20 cellular contexts compared by ENCODE assay signal in the genomic region with DNA sequence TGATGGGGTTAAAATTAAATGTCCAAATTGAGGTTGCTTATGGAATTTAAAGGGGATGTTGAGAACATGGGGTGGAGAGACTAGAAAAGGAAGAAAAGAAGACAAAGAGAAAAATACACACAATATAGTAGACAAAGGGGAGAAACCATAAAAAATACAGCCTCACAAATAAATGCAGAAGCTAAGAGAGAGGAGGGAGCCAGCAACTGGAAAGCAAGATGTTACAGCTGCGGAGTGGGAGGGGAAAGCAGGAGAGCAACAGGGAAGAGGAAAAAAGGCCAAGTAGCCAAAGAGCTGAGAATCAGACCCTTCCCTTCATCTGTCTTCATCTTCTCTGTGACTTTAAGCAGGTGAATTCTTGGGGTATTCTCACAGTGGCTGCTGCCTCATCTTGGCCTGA. TPM values are rescaled to one million over a fixed set of nuclear protein-coding genes. Genes with fewer than 3 reads are reported as not detected.
DNase-seq lines count a peak whose midpoint lies in the region; ATAC-seq and TF ChIP-seq lines count a peak whose summit lies in the region.
"Had no signal": no experiment of that assay in that cellular context is flagged by ENCODE, and none has a peak within 500 bp of the region (broad histone marks: within the 10 kb centered on the region; RNA-seq: fewer than 3 reads in every experiment).

No MANE protein-coding gene starts in this region.

- no peak overlapping the region for H3K4me2 ChIP-seq in neuronal stem cell (ENCODE audit: insufficient read depth, low read length, poor library complexity, severe bottlenecking)

- H3K4me1 ChIP-seq in neuronal stem cell (ENCODE audit: control insufficient read depth in 2 of 2, insufficient read depth in 1 of 2, low read depth in 1 of 2, low read length in 2 of 2), result peaks cover 7 to 10% of the 10 kb centered on the region in 2 donors
- H3K4me1 ChIP-seq: Caco-2 had no signal

- no peak overlapping the region for H3K14ac ChIP-seq in neuronal stem cell (ENCODE audit: low read length)

- peak overlapping the region; percentile 23 for H3K27ac ChIP-seq in neuronal stem cell (replicated peaks; ENCODE audit: low read length)
- H3K27ac ChIP-seq: 22Rv1, upper lobe of right lung had no signal

- WGBS in neuronal stem cell (ENCODE audit: extremely low coverage in 2 of 2, insufficient read length in 2 of 2, insufficient replicate concordance in 1 of 2), 2 donors, result no CpG with 5 or more reads among the region's 1 CpG

- H4K8ac ChIP-seq in neuronal stem cell (ENCODE audit: low read depth, low read length), result no peak overlapping the region

- H3K27ac Mint-ChIP-seq in HFFc6 (peak overlapping the region; percentile 92), natural killer cell (no peak overlapping the region)
- H3K27ac Mint-ChIP-seq: B cell had no signal

- H2AK5ac ChIP-seq in neuronal stem cell (ENCODE audit: low read depth, low read length), result no peak overlapping the region

- DNase-seq in DMS 273 (lab: John Stamatoyannopoulos, UW; ENCODE audit: unreplicated experiment) (peak; percentile 17), DMS 273 treated with DMSO at 0.1 percent for 48 hours (lab: John Stamatoyannopoulos, UW) (no peak), HFFc6 (no peak), cerebellar cortex (ENCODE audit: low spot score) (peak; percentile 39), neuronal stem cell (ENCODE audit: low spot score) (no peak), natural killer cell (no peak)
- DNase-seq: activated CD4-positive, alpha-beta T cell treated with anti-CD3 and anti-CD28 coated beads for 4 hours; Caco-2; left lung; NCI-H2081 treated with DMSO at 0.1 percent for 48 hours; NCI-H510A; occipital lobe; stimulated activated CD4-positive, alpha-beta T cell treated with anti-CD3 and anti-CD28 coated beads, Interleukin-4, amount 100 ng/mL, for 4 hours; upper lobe of right lung had no signal

- H2AFZ ChIP-seq in neuronal stem cell (ENCODE audit: low read length), result no peak overlapping the region

- no peaks in the 10 kb centered on the region for H3K27me3 ChIP-seq in neuronal stem cell (ENCODE audit: control insufficient read depth in 3 of 3, insufficient read depth in 3 of 3, low read depth in 1 of 3, low read length in 3 of 3)
- H3K27me3 ChIP-seq: upper lobe of right lung had no signal

- H3K4me1 Mint-ChIP-seq in HFFc6 (ENCODE audit: low read depth), result peaks cover 39% of the 10 kb centered on the region
- H3K4me1 Mint-ChIP-seq in natural killer cell, result no peaks in the 10 kb centered on the region

- ATAC-seq in GM18520 (IDR thresholded peaks at IDR 0.05; ENCODE audit: unreplicated experiment), result no peak
- ATAC-seq in HG02759 (IDR thresholded peaks at IDR 0.05; ENCODE audit: unreplicated experiment), result no peak
- no peak for ATAC-seq in natural killer cell
- ATAC-seq: left lung had no signal

- no peaks in the 10 kb centered on the region for H3K79me1 ChIP-seq in neuronal stem cell (ENCODE audit: low read depth, low read length)

- H3K4me3 Mint-ChIP-seq in HFFc6, result no peak overlapping the region
- no peak overlapping the region for H3K4me3 Mint-ChIP-seq in natural killer cell
- H3K4me3 Mint-ChIP-seq: B cell, IgD-negative memory B cell had no signal

- H2BK5ac ChIP-seq in neuronal stem cell (ENCODE audit: low read length), result no peak overlapping the region

- H3K9me3 ChIP-seq in neuronal stem cell (replicated peaks in 1 of 2; ENCODE audit: control insufficient read depth in 2 of 2, insufficient read depth in 1 of 2, low read depth in 1 of 2, low read length in 2 of 2), result no peaks in the 10 kb centered on the region
- H3K9me3 ChIP-seq: Caco-2, left lung, upper lobe of right lung had no signal

- H2BK12ac ChIP-seq in neuronal stem cell (ENCODE audit: low read length), result no peak overlapping the region

- peaks cover 2 to 13% of the 10 kb centered on the region in 2 donors for H3K36me3 ChIP-seq in neuronal stem cell (replicated peaks in 1 of 2; ENCODE audit: control insufficient read depth in 2 of 2, insufficient read depth in 2 of 2, low read length in 2 of 2)
- H3K36me3 ChIP-seq: left lung, upper lobe of right lung had no signal

- H3K18ac ChIP-seq in neuronal stem cell (ENCODE audit: low read length), result peak overlapping the region; percentile 35

- no peak overlapping the region for H3K23ac ChIP-seq in neuronal stem cell (ENCODE audit: low read depth, low read length, poor library complexity)

- no peak overlapping the region for H4K91ac ChIP-seq in neuronal stem cell (ENCODE audit: low read depth, low read length, poor library complexity)

- no peak overlapping the region for H2BK15ac ChIP-seq in neuronal stem cell (ENCODE audit: low read length)

- H3K9ac ChIP-seq in neuronal stem cell (ENCODE audit: low read depth, low read length, poor library complexity), result no peak overlapping the region

- H3K4me3 ChIP-seq in neuronal stem cell (ENCODE audit: low read length in 2 of 2), result no peak overlapping the region
- H3K4me3 ChIP-seq: left lung, upper lobe of right lung had no signal

- TF ChIP-seq CTCF in HFFc6 (IDR thresholded peaks at IDR 0.05), result no peak
- TF ChIP-seq CTCF in natural killer cell (IDR thresholded peaks at IDR 0.05), result no peak

- H3K27me3 Mint-ChIP-seq in HFFc6 (ENCODE audit: insufficient read depth) (no peaks in the 10 kb centered on the region), natural killer cell (ENCODE audit: low read depth in 2 of 2) (no peaks in the 10 kb centered on the region)
- H3K27me3 Mint-ChIP-seq: B cell, IgD-negative memory B cell had no signal

- peaks cover 5% of the 10 kb centered on the region; the same call in 1 of the 2 replicates for H3K36me3 Mint-ChIP-seq in HFFc6 (ENCODE audit: low read depth)
- H3K36me3 Mint-ChIP-seq in natural killer cell, result no peaks in the 10 kb centered on the region
- H3K36me3 Mint-ChIP-seq: activated naive CD4-positive, alpha-beta T cell treated with anti-CD3 and anti-CD28 coated beads, Interleukin-2, amount 50 U/mL, for 72 hours had no signal

- intact Hi-C loops in natural killer cell (cut with micrococcal nuclease), result no loop called here

- H2BK120ac ChIP-seq in neuronal stem cell (ENCODE audit: low read depth, low read length), result no peak overlapping the region

- H3K9me3 Mint-ChIP-seq in HFFc6 (no peaks in the 10 kb centered on the region), natural killer cell (no peaks in the 10 kb centered on the region)
- H3K9me3 Mint-ChIP-seq: activated naive CD4-positive, alpha-beta T cell treated with anti-CD3 and anti-CD28 coated beads, Interleukin-2, amount 50 U/mL, for 72 hours; IgD-negative memory B cell had no signal

- H3K4ac ChIP-seq in neuronal stem cell (ENCODE audit: low read length), result no peak overlapping the region

RNA-seq across cellular contexts. Expression of a gene that starts 39.7 kb away (rescaled TPM):
- 10 to 100 TPM; 21.4 to 28.4 (median 26.1) TPM for total RNA-seq in HFFc6 (2021; fragmentation: NEBNext Ultra II Directional; extraction: Animal tissue kit (Norgen Biotek cat#: 25700))
- 18.0 TPM for polyA plus RNA-seq in neuronal stem cell (2013, experiment 1 of 2)
- 16.7 TPM for polyA plus RNA-seq in neuronal stem cell (2013, experiment 2 of 2)
- 10 to 100 TPM; 10.8 to 15.6 (median 12.3) TPM for total RNA-seq in natural killer cell

RNA-seq across cellular contexts. Expression of a gene that starts 51.5 kb away (rescaled TPM):
- total RNA-seq in HFFc6 (2021; fragmentation: NEBNext Ultra II Directional; extraction: Animal tissue kit (Norgen Biotek cat#: 25700)), result 100 to 1,000 TPM in 4 of 6 experiments, 10 to 100 TPM in 2; 76.8 to 128 (median 117) TPM
- 162 TPM for polyA plus RNA-seq in neuronal stem cell (2013, experiment 1 of 2)
- polyA plus RNA-seq in neuronal stem cell (2013, experiment 2 of 2), result 170 TPM
- 10 to 100 TPM; 30.8 to 42.3 (median 36.5) TPM for total RNA-seq in natural killer cell

RNA-seq across cellular contexts. Expression of a gene that starts 52.1 kb away (rescaled TPM):
- 1,000 to 10,000 TPM in 3 of 6 experiments, 100 to 1,000 TPM in 3; 768 to 1,141 (median 1,018) TPM for total RNA-seq in HFFc6 (2021; fragmentation: NEBNext Ultra II Directional; extraction: Animal tissue kit (Norgen Biotek cat#: 25700))
- polyA plus RNA-seq in neuronal stem cell (2013, experiment 1 of 2), result 3,971 TPM
- polyA plus RNA-seq in neuronal stem cell (2013, experiment 2 of 2), result 3,933 TPM
- total RNA-seq in natural killer cell, result 1,000 to 10,000 TPM; 1,172 to 1,525 (median 1,292) TPM

Comparison
In these comparisons a context has a peak if more than half of its experiments do, and no peak if none do; other contexts are left out.
1. DNase-seq: peak in DMS 273 (single experiment) and cerebellar cortex (single experiment); none in DMS 273 treated with DMSO at 0.1 percent for 48 hours (single experiment), HFFc6 (single experiment), neuronal stem cell (single experiment) and natural killer cell (single experiment).